ENCODE assay signal across 2 cellular contexts in the genomic region with DNA sequence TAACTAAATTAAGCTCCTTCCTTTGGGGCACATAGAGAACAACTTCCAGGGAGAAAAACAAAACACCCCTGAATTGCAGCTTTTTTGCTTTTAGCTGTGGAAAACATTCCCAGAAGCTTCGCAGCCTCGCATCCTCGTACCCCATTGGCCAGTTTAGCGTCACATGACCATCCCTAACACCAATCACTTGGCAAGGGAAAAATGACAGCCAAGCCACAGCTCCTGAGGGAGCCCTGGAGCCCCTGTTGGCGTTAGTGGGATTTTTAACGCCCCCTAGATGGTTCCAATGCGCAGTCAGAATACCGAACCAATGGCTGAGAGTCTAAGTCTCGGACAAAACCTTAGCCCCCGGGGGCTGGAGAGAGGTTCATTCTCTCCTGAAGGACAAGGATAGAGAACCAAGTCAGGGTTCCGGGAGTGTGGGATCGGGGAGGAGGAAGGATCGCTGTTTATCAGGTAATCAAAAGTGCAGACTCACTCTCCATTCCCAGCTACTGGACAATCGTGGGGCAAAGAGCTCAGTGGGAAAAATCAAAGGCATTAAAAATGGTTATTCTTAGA.
TF ChIP-seq lines count a peak whose summit lies in the region.

No MANE protein-coding gene starts in this region.

TF ChIP-seq in WTC11, 78 proteins besides CTCF, POLR2A, EP300 and RAD21 (continued from another document):
- TF ChIP-seq, protein P1, sequence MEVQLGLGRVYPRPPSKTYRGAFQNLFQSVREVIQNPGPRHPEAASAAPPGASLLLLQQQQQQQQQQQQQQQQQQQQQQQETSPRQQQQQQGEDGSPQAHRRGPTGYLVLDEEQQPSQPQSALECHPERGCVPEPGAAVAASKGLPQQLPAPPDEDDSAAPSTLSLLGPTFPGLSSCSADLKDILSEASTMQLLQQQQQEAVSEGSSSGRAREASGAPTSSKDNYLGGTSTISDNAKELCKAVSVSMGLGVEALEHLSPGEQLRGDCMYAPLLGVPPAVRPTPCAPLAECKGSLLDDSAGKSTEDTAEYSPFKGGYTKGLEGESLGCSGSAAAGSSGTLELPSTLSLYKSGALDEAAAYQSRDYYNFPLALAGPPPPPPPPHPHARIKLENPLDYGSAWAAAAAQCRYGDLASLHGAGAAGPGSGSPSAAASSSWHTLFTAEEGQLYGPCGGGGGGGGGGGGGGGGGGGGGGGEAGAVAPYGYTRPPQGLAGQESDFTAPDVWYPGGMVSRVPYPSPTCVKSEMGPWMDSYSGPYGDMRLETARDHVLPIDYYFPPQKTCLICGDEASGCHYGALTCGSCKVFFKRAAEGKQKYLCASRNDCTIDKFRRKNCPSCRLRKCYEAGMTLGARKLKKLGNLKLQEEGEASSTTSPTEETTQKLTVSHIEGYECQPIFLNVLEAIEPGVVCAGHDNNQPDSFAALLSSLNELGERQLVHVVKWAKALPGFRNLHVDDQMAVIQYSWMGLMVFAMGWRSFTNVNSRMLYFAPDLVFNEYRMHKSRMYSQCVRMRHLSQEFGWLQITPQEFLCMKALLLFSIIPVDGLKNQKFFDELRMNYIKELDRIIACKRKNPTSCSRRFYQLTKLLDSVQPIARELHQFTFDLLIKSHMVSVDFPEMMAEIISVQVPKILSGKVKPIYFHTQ (CRISPR knock-in tag; IDR thresholded peaks at IDR 0.05): no peak
- TF ChIP-seq NFYB (CRISPR knock-in tag; conservative IDR thresholded peaks at IDR 0.05; ENCODE audit: low read depth) (peak; percentile 71), GABPB1 (CRISPR knock-in tag; IDR thresholded peaks at IDR 0.05) (no peak), CREB1 (CRISPR knock-in tag; IDR thresholded peaks at IDR 0.05) (no peak), ZNF138 (CRISPR knock-in tag; conservative IDR thresholded peaks at IDR 0.05) (no peak)
- TF ChIP-seq, protein P2, sequence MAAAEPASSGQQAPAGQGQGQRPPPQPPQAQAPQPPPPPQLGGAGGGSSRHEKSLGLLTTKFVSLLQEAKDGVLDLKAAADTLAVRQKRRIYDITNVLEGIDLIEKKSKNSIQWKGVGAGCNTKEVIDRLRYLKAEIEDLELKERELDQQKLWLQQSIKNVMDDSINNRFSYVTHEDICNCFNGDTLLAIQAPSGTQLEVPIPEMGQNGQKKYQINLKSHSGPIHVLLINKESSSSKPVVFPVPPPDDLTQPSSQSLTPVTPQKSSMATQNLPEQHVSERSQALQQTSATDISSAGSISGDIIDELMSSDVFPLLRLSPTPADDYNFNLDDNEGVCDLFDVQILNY (CRISPR knock-in tag; IDR thresholded peaks at IDR 0.05): no peak
- TF ChIP-seq, protein P3, sequence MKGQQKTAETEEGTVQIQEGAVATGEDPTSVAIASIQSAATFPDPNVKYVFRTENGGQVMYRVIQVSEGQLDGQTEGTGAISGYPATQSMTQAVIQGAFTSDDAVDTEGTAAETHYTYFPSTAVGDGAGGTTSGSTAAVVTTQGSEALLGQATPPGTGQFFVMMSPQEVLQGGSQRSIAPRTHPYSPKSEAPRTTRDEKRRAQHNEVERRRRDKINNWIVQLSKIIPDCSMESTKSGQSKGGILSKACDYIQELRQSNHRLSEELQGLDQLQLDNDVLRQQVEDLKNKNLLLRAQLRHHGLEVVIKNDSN (CRISPR knock-in tag; IDR thresholded peaks at IDR 0.05): peak; percentile 80

TF ChIP-seq in HepG2, 621 proteins besides CTCF, POLR2A, EP300 and RAD21 (continued from another document and continues in another):
- TF ChIP-seq ZNF138 (CRISPR knock-in tag; IDR thresholded peaks at IDR 0.05; ENCODE audit: low read depth): no peak
- TF ChIP-seq FIP1L1 (IDR thresholded peaks at IDR 0.05; ENCODE audit: borderline replicate concordance, insufficient read depth, low read depth, low read length): no peak
- TF ChIP-seq ZNF143 (CRISPR knock-in tag; IDR thresholded peaks at IDR 0.05): 0 out of 2 replicates have a peak, but pooled peaks have one; percentile 19
- no peak for TF ChIP-seq CENPT (CRISPR knock-in tag; IDR thresholded peaks at IDR 0.05; ENCODE audit: low read depth)
- TF ChIP-seq ZMYM4 (CRISPR knock-in tag; IDR thresholded peaks at IDR 0.05): peak; percentile 94
- TF ChIP-seq, protein P4, sequence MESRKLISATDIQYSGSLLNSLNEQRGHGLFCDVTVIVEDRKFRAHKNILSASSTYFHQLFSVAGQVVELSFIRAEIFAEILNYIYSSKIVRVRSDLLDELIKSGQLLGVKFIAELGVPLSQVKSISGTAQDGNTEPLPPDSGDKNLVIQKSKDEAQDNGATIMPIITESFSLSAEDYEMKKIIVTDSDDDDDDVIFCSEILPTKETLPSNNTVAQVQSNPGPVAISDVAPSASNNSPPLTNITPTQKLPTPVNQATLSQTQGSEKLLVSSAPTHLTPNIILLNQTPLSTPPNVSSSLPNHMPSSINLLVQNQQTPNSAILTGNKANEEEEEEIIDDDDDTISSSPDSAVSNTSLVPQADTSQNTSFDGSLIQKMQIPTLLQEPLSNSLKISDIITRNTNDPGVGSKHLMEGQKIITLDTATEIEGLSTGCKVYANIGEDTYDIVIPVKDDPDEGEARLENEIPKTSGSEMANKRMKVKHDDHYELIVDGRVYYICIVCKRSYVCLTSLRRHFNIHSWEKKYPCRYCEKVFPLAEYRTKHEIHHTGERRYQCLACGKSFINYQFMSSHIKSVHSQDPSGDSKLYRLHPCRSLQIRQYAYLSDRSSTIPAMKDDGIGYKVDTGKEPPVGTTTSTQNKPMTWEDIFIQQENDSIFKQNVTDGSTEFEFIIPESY (CRISPR knock-in tag; IDR thresholded peaks at IDR 0.05): no peak
- TF ChIP-seq TP53 (CRISPR knock-in tag; conservative IDR thresholded peaks at IDR 0.05): no peak
- TF ChIP-seq, protein P5, sequence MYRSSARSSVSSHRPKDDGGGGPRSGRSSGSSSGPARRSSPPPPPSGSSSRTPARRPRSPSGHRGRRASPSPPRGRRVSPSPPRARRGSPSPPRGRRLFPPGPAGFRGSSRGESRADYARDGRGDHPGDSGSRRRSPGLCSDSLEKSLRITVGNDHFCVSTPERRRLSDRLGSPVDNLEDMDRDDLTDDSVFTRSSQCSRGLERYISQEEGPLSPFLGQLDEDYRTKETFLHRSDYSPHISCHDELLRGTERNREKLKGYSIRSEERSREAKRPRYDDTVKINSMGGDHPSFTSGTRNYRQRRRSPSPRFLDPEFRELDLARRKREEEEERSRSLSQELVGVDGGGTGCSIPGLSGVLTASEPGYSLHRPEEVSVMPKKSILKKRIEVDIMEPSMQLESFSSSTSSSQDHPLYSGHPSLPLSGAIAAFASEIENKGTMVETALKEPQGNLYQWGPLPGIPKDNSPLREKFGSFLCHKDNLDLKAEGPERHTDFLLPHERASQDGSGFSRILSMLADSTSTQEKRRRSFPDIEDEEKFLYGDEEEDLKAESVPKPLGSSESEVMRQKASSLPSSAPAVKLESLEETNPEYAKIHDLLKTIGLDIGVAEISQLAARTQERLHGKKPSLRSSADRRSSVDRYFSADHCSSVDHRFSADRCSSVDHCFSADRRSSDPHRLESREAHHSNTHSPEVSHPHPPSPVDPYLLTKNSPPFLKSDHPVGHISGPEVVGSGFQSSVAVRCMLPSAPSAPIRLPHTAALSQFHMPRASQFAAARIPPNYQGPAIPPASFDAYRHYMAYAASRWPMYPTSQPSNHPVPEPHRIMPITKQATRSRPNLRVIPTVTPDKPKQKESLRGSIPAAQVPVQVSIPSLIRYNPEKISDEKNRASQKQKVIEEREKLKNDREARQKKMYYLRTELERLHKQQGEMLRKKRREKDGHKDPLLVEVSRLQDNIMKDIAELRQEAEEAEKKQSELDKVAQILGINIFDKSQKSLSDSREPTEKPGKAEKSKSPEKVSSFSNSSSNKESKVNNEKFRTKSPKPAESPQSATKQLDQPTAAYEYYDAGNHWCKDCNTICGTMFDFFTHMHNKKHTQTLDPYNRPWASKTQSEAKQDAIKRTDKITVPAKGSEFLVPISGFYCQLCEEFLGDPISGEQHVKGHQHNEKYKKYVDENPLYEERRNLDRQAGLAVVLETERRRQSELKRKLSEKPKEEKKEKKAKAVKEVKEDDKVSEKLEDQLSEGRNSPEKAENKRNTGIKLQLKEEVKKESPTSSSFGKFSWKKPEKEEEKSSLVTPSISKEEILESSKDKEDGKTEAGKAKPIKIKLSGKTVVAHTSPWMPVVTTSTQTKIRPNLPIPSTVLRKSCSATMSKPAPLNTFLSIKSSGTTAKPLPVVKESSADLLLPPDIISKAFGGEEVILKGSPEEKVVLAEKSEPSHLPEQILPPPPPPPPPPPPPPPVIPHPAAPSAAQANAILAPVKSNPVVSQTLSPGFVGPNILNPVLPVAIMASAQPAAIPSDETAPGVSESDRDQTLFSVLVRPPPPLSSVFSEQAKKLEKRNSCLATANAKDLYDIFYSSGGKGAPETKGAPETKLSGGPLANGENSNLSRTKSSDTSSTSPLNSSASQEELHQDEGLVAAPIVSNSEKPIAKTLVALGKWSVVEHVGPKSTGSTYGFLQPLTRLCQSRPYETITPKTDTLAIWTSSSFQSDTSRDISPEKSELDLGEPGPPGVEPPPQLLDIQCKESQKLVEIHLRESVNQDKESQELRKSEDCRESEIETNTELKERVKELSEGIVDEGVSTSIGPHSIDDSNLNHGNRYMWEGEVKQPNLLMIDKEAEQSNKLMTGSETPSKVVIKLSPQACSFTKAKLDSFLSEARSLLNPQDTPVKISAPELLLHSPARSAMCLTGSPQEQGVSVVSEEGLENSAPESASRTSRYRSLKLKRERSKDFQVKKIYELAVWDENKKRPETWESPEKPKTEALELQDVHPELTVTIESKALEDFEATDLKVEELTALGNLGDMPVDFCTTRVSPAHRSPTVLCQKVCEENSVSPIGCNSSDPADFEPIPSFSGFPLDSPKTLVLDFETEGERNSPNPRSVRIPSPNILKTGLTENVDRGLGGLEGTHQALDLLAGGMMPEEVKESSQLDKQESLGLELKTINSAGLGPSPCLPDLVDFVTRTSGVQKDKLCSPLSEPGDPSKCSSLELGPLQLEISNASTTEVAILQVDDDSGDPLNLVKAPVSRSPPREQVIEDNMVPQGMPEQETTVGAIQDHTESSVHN (CRISPR knock-in tag; IDR thresholded peaks at IDR 0.05): no peak
- TF ChIP-seq, protein P6, sequence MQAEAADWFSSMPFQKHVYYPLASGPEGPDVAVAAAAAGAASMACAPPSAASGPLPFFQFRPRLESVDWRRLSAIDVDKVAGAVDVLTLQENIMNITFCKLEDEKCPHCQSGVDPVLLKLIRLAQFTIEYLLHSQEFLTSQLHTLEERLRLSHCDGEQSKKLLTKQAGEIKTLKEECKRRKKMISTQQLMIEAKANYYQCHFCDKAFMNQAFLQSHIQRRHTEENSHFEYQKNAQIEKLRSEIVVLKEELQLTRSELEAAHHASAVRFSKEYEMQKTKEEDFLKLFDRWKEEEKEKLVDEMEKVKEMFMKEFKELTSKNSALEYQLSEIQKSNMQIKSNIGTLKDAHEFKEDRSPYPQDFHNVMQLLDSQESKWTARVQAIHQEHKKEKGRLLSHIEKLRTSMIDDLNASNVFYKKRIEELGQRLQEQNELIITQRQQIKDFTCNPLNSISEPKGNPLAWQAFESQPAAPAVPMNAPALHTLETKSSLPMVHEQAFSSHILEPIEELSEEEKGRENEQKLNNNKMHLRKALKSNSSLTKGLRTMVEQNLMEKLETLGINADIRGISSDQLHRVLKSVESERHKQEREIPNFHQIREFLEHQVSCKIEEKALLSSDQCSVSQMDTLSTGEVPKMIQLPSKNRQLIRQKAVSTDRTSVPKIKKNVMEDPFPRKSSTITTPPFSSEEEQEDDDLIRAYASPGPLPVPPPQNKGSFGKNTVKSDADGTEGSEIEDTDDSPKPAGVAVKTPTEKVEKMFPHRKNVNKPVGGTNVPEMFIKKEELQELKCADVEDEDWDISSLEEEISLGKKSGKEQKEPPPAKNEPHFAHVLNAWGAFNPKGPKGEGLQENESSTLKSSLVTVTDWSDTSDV (CRISPR knock-in tag; IDR thresholded peaks at IDR 0.05): no peak
- no peak for TF ChIP-seq YEATS4 (CRISPR knock-in tag; IDR thresholded peaks at IDR 0.05; ENCODE audit: borderline replicate concordance)
- TF ChIP-seq ZNF746 (CRISPR knock-in tag; IDR thresholded peaks at IDR 0.05): no peak
- TF ChIP-seq, protein P7, sequence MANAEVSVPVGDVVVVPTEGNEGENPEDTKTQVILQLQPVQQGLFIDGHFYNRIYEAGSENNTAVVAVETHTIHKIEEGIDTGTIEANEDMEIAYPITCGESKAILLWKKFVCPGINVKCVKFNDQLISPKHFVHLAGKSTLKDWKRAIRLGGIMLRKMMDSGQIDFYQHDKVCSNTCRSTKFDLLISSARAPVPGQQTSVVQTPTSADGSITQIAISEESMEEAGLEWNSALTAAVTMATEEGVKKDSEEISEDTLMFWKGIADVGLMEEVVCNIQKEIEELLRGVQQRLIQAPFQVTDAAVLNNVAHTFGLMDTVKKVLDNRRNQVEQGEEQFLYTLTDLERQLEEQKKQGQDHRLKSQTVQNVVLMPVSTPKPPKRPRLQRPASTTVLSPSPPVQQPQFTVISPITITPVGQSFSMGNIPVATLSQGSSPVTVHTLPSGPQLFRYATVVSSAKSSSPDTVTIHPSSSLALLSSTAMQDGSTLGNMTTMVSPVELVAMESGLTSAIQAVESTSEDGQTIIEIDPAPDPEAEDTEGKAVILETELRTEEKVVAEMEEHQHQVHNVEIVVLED (CRISPR knock-in tag; IDR thresholded peaks at IDR 0.05; ENCODE audit: borderline replicate concordance): no peak
- TF ChIP-seq, protein P8, sequence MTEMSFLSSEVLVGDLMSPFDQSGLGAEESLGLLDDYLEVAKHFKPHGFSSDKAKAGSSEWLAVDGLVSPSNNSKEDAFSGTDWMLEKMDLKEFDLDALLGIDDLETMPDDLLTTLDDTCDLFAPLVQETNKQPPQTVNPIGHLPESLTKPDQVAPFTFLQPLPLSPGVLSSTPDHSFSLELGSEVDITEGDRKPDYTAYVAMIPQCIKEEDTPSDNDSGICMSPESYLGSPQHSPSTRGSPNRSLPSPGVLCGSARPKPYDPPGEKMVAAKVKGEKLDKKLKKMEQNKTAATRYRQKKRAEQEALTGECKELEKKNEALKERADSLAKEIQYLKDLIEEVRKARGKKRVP (CRISPR knock-in tag; IDR thresholded peaks at IDR 0.05): no peak
- TF ChIP-seq BCL6 (CRISPR knock-in tag; IDR thresholded peaks at IDR 0.05): no peak
- TF ChIP-seq ZNF354B (CRISPR knock-in tag; IDR thresholded peaks at IDR 0.05): no peak
- no peak for TF ChIP-seq JARID2 (CRISPR knock-in tag; IDR thresholded peaks at IDR 0.05; ENCODE audit: insufficient replicate concordance)
- TF ChIP-seq, protein P9, sequence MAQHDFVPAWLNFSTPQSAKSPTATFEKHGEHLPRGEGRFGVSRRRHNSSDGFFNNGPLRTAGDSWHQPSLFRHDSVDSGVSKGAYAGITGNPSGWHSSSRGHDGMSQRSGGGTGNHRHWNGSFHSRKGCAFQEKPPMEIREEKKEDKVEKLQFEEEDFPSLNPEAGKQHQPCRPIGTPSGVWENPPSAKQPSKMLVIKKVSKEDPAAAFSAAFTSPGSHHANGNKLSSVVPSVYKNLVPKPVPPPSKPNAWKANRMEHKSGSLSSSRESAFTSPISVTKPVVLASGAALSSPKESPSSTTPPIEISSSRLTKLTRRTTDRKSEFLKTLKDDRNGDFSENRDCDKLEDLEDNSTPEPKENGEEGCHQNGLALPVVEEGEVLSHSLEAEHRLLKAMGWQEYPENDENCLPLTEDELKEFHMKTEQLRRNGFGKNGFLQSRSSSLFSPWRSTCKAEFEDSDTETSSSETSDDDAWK (CRISPR knock-in tag; IDR thresholded peaks at IDR 0.05): no peak
- no peak for TF ChIP-seq PHF20 (CRISPR knock-in tag; IDR thresholded peaks at IDR 0.05)
- TF ChIP-seq TMF1 (CRISPR knock-in tag; IDR thresholded peaks at IDR 0.05; ENCODE audit: low read depth): no peak
- TF ChIP-seq XRCC5 (optimal IDR thresholded peaks at IDR 0.05; ENCODE audit: low read length): peak; percentile 18
- no peak for TF ChIP-seq PPARG (CRISPR knock-in tag; conservative IDR thresholded peaks at IDR 0.05)
- no peak for TF ChIP-seq GPN1 (CRISPR knock-in tag; IDR thresholded peaks at IDR 0.05; ENCODE audit: borderline replicate concordance)
- no peak for TF ChIP-seq REPIN1 (CRISPR knock-in tag; IDR thresholded peaks at IDR 0.05; ENCODE audit: borderline replicate concordance, low read depth)
- no peak for TF ChIP-seq MAFK (conservative IDR thresholded peaks at IDR 0.05 in 1 of 2, IDR thresholded peaks at IDR 0.05 in 1 of 2; ENCODE audit: low read length in 2 of 2)
- TF ChIP-seq MTF1 (CRISPR knock-in tag; IDR thresholded peaks at IDR 0.05): no peak
- TF ChIP-seq ATM (IDR thresholded peaks at IDR 0.05; ENCODE audit: borderline replicate concordance): no peak
- TF ChIP-seq ZNF670 (CRISPR knock-in tag; IDR thresholded peaks at IDR 0.05; ENCODE audit: borderline replicate concordance): no peak
